8 cellular contexts compared by ENCODE assay signal in genomic region chr6:151067684-151068596, GRCh38.
A peak's percentile ranks its signal among the peaks of the same experiment; 100 is the strongest.
DNase-seq lines count a peak whose midpoint lies in the region; ATAC-seq, FAIRE-seq and TF ChIP-seq lines count a peak whose summit lies in the region.

No MANE protein-coding gene starts in this region.

- FAIRE-seq in A549 (lab: Jason Lieb, UNC), result peak; percentile 18

- TF ChIP-seq RAD21 in A549 (conservative IDR thresholded peaks at IDR 0.05 in 1 of 2, IDR thresholded peaks at IDR 0.05 in 1 of 2), result peak; percentile 21 to 53; a peak in 4 of 5 replicates

- peak; percentile 92 to 96; a peak in 4 of 5 replicates for TF ChIP-seq EP300 in A549 (IDR thresholded peaks at IDR 0.05)

- TF ChIP-seq CTCF in A549 (IDR thresholded peaks at IDR 0.05) (no peak), LNCaP clone FGC (IDR thresholded peaks at IDR 0.05; ENCODE audit: control insufficient read depth, extremely low read depth, insufficient read depth) (no peak)

- peak; percentile 74 to 99 for DNase-seq in A549 (ENCODE audit: low read depth in 1 of 2, low spot score in 1 of 2)
- DNase-seq in LNCaP clone FGC (ENCODE audit: low read depth), result peak; percentile 70
- peak; percentile 94 for DNase-seq in dedifferentiated amniotic fluid mesenchymal stem cell (ENCODE audit: extremely low spot score)
- peak; percentile 17 for DNase-seq in middle frontal gyrus (ENCODE audit: extremely low spot score, low spot score)
- DNase-seq in activated naive CD4-positive, alpha-beta T cell treated with anti-CD3 and anti-CD28 coated beads, Interleukin-2, amount 50 U/mL, for 16 hours, result no peak
- DNase-seq in NOMO-1 treated with DMSO at 0.1 percent for 48 hours (lab: John Stamatoyannopoulos, UW; ENCODE audit: unreplicated experiment), result no peak

- peak overlapping the region; percentile 90 to 98 for H3K27ac ChIP-seq in A549

- CTCF ChIA-PET in A549 (lab: Yijun Ruan, JAX), result interaction anchor here (0.6 to 7.5 kb wide), 5 partner anchors 16 to 257 kb away, joined by 3 to 43 read pairs (median 3); no protein-coding TSS in a partner anchor

- TF ChIP-seq POLR2A in A549 (IDR thresholded peaks at IDR 0.05; ENCODE audit: low read length), result no peak

- H3K4me1 ChIP-seq in A549, result peaks cover 62% of the 10 kb centered on the region

- H3K9me3 ChIP-seq in A549, result no peaks in the 10 kb centered on the region

- H3K4me2 ChIP-seq in A549, result peak overlapping the region; percentile 79

- H3K4me3 ChIP-seq in A549 (no peak overlapping the region), LNCaP clone FGC (ENCODE audit: low read depth, low read length) (no peak overlapping the region)

- ATAC-seq in A549, result peak; percentile 92 to 95
- no peak for ATAC-seq in HG03196 (IDR thresholded peaks at IDR 0.05; ENCODE audit: unreplicated experiment)
- no peak for ATAC-seq in GM21381 (IDR thresholded peaks at IDR 0.05; ENCODE audit: unreplicated experiment)

- WGBS in A549 (ENCODE audit: missing lambda C conversion rate), result 2% methylated on average over 14 of the region's 14 CpGs

- POLR2A ChIA-PET in A549 (lab: Yijun Ruan, JAX), result interaction anchor here (0.8 to 1.8 kb wide), 12 partner anchors 8 to 323 kb away, joined by 3 to 8 read pairs (median 4); partner anchors contain the start of gene AKAP12

TF ChIP-seq in A549, 52 proteins besides CTCF, POLR2A, EP300 and RAD21:
- TF ChIP-seq USF2 (IDR thresholded peaks at IDR 0.05) (no peak), FOXS1 (CRISPR knock-in tag; IDR thresholded peaks at IDR 0.05) (peak; percentile 59; the same call in 1 of the 2 replicates), CBX8 (IDR thresholded peaks at IDR 0.05) (no peak), RCOR1 (IDR thresholded peaks at IDR 0.05; ENCODE audit: low read depth, low read length) (no peak), JUN (IDR thresholded peaks at IDR 0.05) (peak; percentile 98), ESRRA (IDR thresholded peaks at IDR 0.05; ENCODE audit: borderline replicate concordance, low read length) (no peak), RFX5 (IDR thresholded peaks at IDR 0.05) (no peak), GATA3 (IDR thresholded peaks at IDR 0.05; ENCODE audit: borderline replicate concordance) (peak; percentile 96; the same call in 1 of the 2 replicates), HOXB13 (CRISPR knock-in tag; IDR thresholded peaks at IDR 0.05; ENCODE audit: low read depth) (0 out of 2 replicates have a peak, but pooled peaks have one; percentile 36), CEBPB (IDR thresholded peaks at IDR 0.05) (peak; percentile 80 to 91), CHD4 (IDR thresholded peaks at IDR 0.05; ENCODE audit: borderline replicate concordance) (no peak), FOSL2 (IDR thresholded peaks at IDR 0.05) (peak; percentile 98), FOSL2 (CRISPR knock-in tag; IDR thresholded peaks at IDR 0.05) (peak; percentile 99), ZFP36 (IDR thresholded peaks at IDR 0.05; ENCODE audit: borderline replicate concordance, partially characterized antibody) (peak; percentile 4), JUNB (IDR thresholded peaks at IDR 0.05) (peak; percentile 99), MAX (IDR thresholded peaks at IDR 0.05) (peak; percentile 84), RNF2 (IDR thresholded peaks at IDR 0.05; ENCODE audit: borderline replicate concordance, low read depth) (no peak), HEYL (CRISPR knock-in tag; IDR thresholded peaks at IDR 0.05) (0 out of 2 replicates have a peak, but pooled peaks have one; percentile 16), EHF (CRISPR knock-in tag; IDR thresholded peaks at IDR 0.05) (peak; percentile 51; the same call in 1 of the 2 replicates), BCL3 (IDR thresholded peaks at IDR 0.05) (peak; percentile 97), ATOH8 (CRISPR knock-in tag; IDR thresholded peaks at IDR 0.05; ENCODE audit: low read depth) (peak; percentile 65; the same call in 1 of the 2 replicates), RARB (CRISPR knock-in tag; IDR thresholded peaks at IDR 0.05) (peak; percentile 81), CHD2 (IDR thresholded peaks at IDR 0.05; ENCODE audit: low read length, partially characterized antibody) (no peak), MAFK (IDR thresholded peaks at IDR 0.05; ENCODE audit: partially characterized antibody) (peak; percentile 17), HOXB5 (CRISPR knock-in tag; IDR thresholded peaks at IDR 0.05) (no peak)

Comparison
In these comparisons a context has a peak if more than half of its experiments do, and no peak if none do; other contexts are left out.
1. ATAC-seq: peak in A549 (2 of 2); none in HG03196 (single experiment) and GM21381 (single experiment).
2. DNase-seq: peak in A549 (2 of 2), LNCaP clone FGC (single experiment), dedifferentiated amniotic fluid mesenchymal stem cell (single experiment) and middle frontal gyrus (single experiment); none in activated naive CD4-positive, alpha-beta T cell treated with anti-CD3 and anti-CD28 coated beads, Interleukin-2, amount 50 U/mL, for 16 hours (single experiment) and NOMO-1 treated with DMSO at 0.1 percent for 48 hours (single experiment).